In genomic region chr2:54697934-54698333, GRCh38 we compare ENCODE assay signal across 27 cellular contexts.
"Had no signal": no experiment of that assay in that cellular context is flagged by ENCODE, and none has a peak within 500 bp of the region (broad histone marks: within the 10 kb centered on the region; RNA-seq: fewer than 3 reads in every experiment).

No MANE protein-coding gene starts in this region.

- H3K4me1 ChIP-seq: colonic mucosa, esophagus muscularis mucosa, esophagus squamous epithelium, foreskin keratinocyte, gastrocnemius medialis, gastroesophageal sphincter, heart left ventricle, heart right ventricle had no signal

- H3K27ac Mint-ChIP-seq: dendritic cell treated with granulocyte-macrophage colony-stimulating factor and Interleukin-4, amounts not matched to agents 40 ng/mL and 50 ng/mL, for 4 days; effector memory CD8-positive, alpha-beta T cell; endodermal cell had no signal

- H3K4me3 Mint-ChIP-seq: dendritic cell treated with granulocyte-macrophage colony-stimulating factor and Interleukin-4, amounts not matched to agents 40 ng/mL and 50 ng/mL, for 4 days; effector memory CD8-positive, alpha-beta T cell; endodermal cell had no signal

- ATAC-seq: effector memory CD8-positive, alpha-beta T cell; esophagus mucosa; foreskin keratinocyte; gastrocnemius medialis; gastroesophageal sphincter; heart left ventricle; heart right ventricle had no signal

- FAIRE-seq: endothelial cell of umbilical vein, frontal cortex had no signal

- H3K9me3 ChIP-seq: colonic mucosa, esophagus muscularis mucosa, esophagus squamous epithelium, gastrocnemius medialis, gastroesophageal sphincter had no signal

- H3K9me3 Mint-ChIP-seq: dendritic cell treated with granulocyte-macrophage colony-stimulating factor and Interleukin-4, amounts not matched to agents 40 ng/mL and 50 ng/mL, for 4 days; effector memory CD8-positive, alpha-beta T cell had no signal

- H3K27ac ChIP-seq: colonic mucosa, coronary artery, dorsolateral prefrontal cortex, epithelial cell of prostate, esophagus muscularis mucosa, esophagus squamous epithelium, foreskin keratinocyte, gastrocnemius medialis, gastroesophageal sphincter, heart left ventricle, heart right ventricle had no signal

- H3K36me3 ChIP-seq: colonic mucosa, esophagus muscularis mucosa, esophagus squamous epithelium, gastrocnemius medialis, gastroesophageal sphincter, heart left ventricle, heart right ventricle had no signal

- H3K27me3 ChIP-seq: colonic mucosa, dorsolateral prefrontal cortex, esophagus muscularis mucosa, esophagus squamous epithelium, foreskin keratinocyte, gastrocnemius medialis, gastroesophageal sphincter, heart left ventricle, heart right ventricle had no signal

- DNase-seq: colonic mucosa; cortex of kidney; dermis blood vessel endothelial cell; dorsolateral prefrontal cortex; effector CD4-positive, alpha-beta T cell; effector CD8-positive, alpha-beta T cell; effector memory CD4-positive, alpha-beta T cell; effector memory CD8-positive, alpha-beta T cell; endodermal cell; erythroblast; esophagus squamous epithelium; foreskin fibroblast; foreskin keratinocyte; foreskin melanocyte; gastrocnemius medialis; glutamatergic neuron; head of caudate nucleus; heart left ventricle; heart right ventricle had no signal

- H3K4me3 ChIP-seq: colonic mucosa, coronary artery, dorsolateral prefrontal cortex, esophagus muscularis mucosa, esophagus squamous epithelium, gastrocnemius medialis, gastroesophageal sphincter, heart left ventricle, heart right ventricle had no signal

- H3K4me1 Mint-ChIP-seq: endodermal cell had no signal
